1 cellular context compared by ENCODE assay signal in genomic region chr16:57826706-57827625, GRCh38.
TF ChIP-seq lines count a peak whose summit lies in the region.

No MANE protein-coding gene starts in this region.

TF ChIP-seq in H1, 55 proteins besides CTCF, POLR2A, EP300 and RAD21:
- TF ChIP-seq JUND (IDR thresholded peaks at IDR 0.05; ENCODE audit: low read length) (no peak), GTF2F1 (IDR thresholded peaks at IDR 0.05; ENCODE audit: borderline replicate concordance, low read depth, low read length) (no peak), RBBP5 (IDR thresholded peaks at IDR 0.05; ENCODE audit: borderline replicate concordance, low read depth, low read length) (no peak), CTBP2 (IDR thresholded peaks at IDR 0.05; ENCODE audit: borderline replicate concordance, insufficient read depth, insufficient read length, low read length) (no peak), E2F6 (IDR thresholded peaks at IDR 0.05) (no peak), SRF (IDR thresholded peaks at IDR 0.05; ENCODE audit: low read depth, low read length) (no peak), CHD2 (IDR thresholded peaks at IDR 0.05; ENCODE audit: low read length) (no peak), FOSL1 (IDR thresholded peaks at IDR 0.05; ENCODE audit: insufficient read depth, low read depth, low read length) (no peak), TAF1 (IDR thresholded peaks at IDR 0.05; ENCODE audit: low read depth, low read length) (no peak), HDAC6 (IDR thresholded peaks at IDR 0.05; ENCODE audit: low read depth, low read length) (no peak), SUZ12 (IDR thresholded peaks at IDR 0.05; ENCODE audit: low read length) (no peak), ATF2 (IDR thresholded peaks at IDR 0.05; ENCODE audit: low read length) (no peak), SP1 (IDR thresholded peaks at IDR 0.05; ENCODE audit: low read depth, low read length) (no peak), RXRA (IDR thresholded peaks at IDR 0.05; ENCODE audit: insufficient read depth, low read depth, low read length) (no peak), EGR1 (IDR thresholded peaks at IDR 0.05; ENCODE audit: borderline replicate concordance, low read depth, low read length) (no peak), SIRT6 (IDR thresholded peaks at IDR 0.05; ENCODE audit: low read length) (no peak), CBX5 (IDR thresholded peaks at IDR 0.05; ENCODE audit: low read depth, low read length) (no peak), JUN (IDR thresholded peaks at IDR 0.05; ENCODE audit: low read depth, low read length) (no peak), ATF3 (IDR thresholded peaks at IDR 0.05; ENCODE audit: insufficient read depth, low read depth, low read length) (no peak), YY1 (IDR thresholded peaks at IDR 0.05; ENCODE audit: low read depth, low read length) (no peak)
